8 cellular contexts compared by ENCODE assay signal in the genomic region with DNA sequence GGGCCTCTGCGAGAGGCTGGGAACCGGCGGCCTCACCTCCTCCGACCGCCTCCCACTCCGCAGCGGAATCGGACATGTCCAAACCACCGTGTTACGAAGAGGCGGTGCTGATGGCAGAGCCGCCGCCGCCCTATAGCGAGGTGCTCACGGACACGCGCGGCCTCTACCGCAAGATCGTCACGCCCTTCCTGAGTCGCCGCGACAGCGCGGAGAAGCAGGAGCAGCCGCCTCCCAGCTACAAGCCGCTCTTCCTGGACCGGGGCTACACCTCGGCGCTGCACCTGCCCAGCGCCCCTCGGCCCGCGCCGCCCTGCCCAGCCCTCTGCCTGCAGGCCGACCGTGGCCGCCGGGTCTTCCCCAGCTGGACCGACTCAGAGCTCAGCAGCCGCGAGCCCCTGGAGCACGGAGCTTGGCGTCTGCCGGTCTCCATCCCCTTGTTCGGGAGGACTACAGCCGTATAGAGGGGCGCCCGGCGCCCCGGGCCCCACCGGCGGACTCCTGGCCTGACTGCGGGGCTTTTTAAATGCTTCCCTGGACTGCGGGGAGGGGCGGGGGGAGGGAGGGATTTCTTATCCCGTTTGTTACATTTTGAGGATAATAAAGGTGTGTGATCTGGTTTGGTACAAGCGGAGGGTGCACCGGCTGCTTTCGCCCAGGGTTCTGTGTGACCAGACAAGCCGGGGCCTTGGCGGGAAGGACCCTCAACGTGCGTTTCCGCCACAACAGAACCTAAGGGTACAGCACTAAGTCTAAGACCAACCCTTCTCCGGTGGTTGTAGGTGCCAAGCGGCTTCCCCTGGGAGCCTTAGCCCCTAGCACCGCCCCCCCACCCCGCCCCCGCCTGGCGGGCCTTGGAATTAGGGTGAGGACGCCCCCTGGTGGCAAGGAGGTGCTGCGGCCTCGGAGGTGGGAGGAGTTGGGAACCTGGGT. TPM values are rescaled to one million over a fixed set of nuclear protein-coding genes. Genes with fewer than 3 reads are reported as not detected.
DNase-seq lines count a peak whose midpoint lies in the region; ATAC-seq and TF ChIP-seq lines count a peak whose summit lies in the region.

No MANE protein-coding gene starts in this region.

- POLR2A ChIA-PET in activated CD4-positive, alpha-beta T cell treated with anti-CD3 and anti-CD28 coated beads for 36 hours (lab: Charles Lee), result interaction anchor here (0.6 to 2.6 kb wide), 9 partner anchors 24 to 146 kb away, joined by 3 to 25 read pairs (median 6); partner anchors contain the start of genes GRK6 and LMAN2

- DNase-seq in AG08395 (ENCODE audit: low spot score) (peak; percentile 94), NCI-H460 (ENCODE audit: extremely low read depth, low read depth) (peak; percentile 90), choroid plexus epithelial cell (ENCODE audit: low read depth) (peak; percentile 93), left kidney (ENCODE audit: low read depth, low spot score) (peak; percentile 97)
- DNase-seq in activated CD4-positive, alpha-beta T cell treated with anti-CD3 and anti-CD28 coated beads for 36 hours, result peak; percentile 99
- DNase-seq in stimulated activated CD4-positive, alpha-beta T cell treated with anti-CD3 and anti-CD28 coated beads, Interleukin-2, amount 100 ng/mL, for 24 hours, result peak; percentile 98 to 99

- CTCF ChIA-PET in activated CD4-positive, alpha-beta T cell treated with anti-CD3 and anti-CD28 coated beads for 36 hours (lab: Charles Lee), result interaction anchor here (0.5 to 8.0 kb wide), 29 partner anchors 9 to 450 kb away, joined by 3 to 188 read pairs (median 6); partner anchors contain the start of genes F12, GRK6, LMAN2 and PDLIM7

- peak overlapping the region; percentile 54 for H3K4me3 ChIP-seq in choroid plexus epithelial cell (ENCODE audit: low read depth, low read length)

- H3K36me3 Mint-ChIP-seq in activated CD4-positive, alpha-beta T cell treated with anti-CD3 and anti-CD28 coated beads for 36 hours (ENCODE audit: low read depth), result peaks cover 5% of the 10 kb centered on the region

- H3K27ac Mint-ChIP-seq in activated CD4-positive, alpha-beta T cell treated with anti-CD3 and anti-CD28 coated beads for 36 hours, result peak overlapping the region; percentile 83

- TF ChIP-seq CTCF in choroid plexus epithelial cell (conservative IDR thresholded peaks at IDR 0.05; ENCODE audit: low read depth, low read length), result peak; percentile 90

- intact Hi-C loops in activated CD4-positive, alpha-beta T cell treated with anti-CD3 and anti-CD28 coated beads for 36 hours (cut with DNase I, micrococcal nuclease), result loop anchor here (1.0 to 2.0 kb wide), 13 partner anchors 16 to 342 kb away; partner anchors contain the start of genes PDLIM7 (in 2 of the 2), DDX41 (in 1 of the 2), GRK6 (in 1 of the 2) and NSD1 (in 1 of the 2)

- no peaks in the 10 kb centered on the region for H3K9me3 Mint-ChIP-seq in activated CD4-positive, alpha-beta T cell treated with anti-CD3 and anti-CD28 coated beads for 36 hours (ENCODE audit: low read depth)

- ATAC-seq in GM18873 (IDR thresholded peaks at IDR 0.05; ENCODE audit: low FRiP score, unreplicated experiment) (peak; percentile 18), HG03196 (IDR thresholded peaks at IDR 0.05; ENCODE audit: unreplicated experiment) (peak; percentile 26)
- ATAC-seq in activated CD4-positive, alpha-beta T cell treated with anti-CD3 and anti-CD28 coated beads for 36 hours, result peak; percentile 30

- H3K4me1 Mint-ChIP-seq in activated CD4-positive, alpha-beta T cell treated with anti-CD3 and anti-CD28 coated beads for 36 hours, result peaks cover 27% of the 10 kb centered on the region

- no peaks in the 10 kb centered on the region for H3K27me3 Mint-ChIP-seq in activated CD4-positive, alpha-beta T cell treated with anti-CD3 and anti-CD28 coated beads for 36 hours

- peak overlapping the region; percentile 80 for H3K4me3 Mint-ChIP-seq in activated CD4-positive, alpha-beta T cell treated with anti-CD3 and anti-CD28 coated beads for 36 hours

RNA-seq across cellular contexts. Expression of gene PRR7, which starts 9.3 kb away (rescaled TPM):
- 29.8 and 34.5 TPM in 2 replicates for total RNA-seq in NCI-H460 (2014; rRNA removed; shearing (Covaris generic))
- polyA plus RNA-seq in NCI-H460 (2014; cell fraction: nucleus; rRNA removed), result 124 and 127 TPM in 2 replicates
- 10 to 100 TPM; 12.3 to 13.0 TPM for total RNA-seq in activated CD4-positive, alpha-beta T cell treated with anti-CD3 and anti-CD28 coated beads for 36 hours

RNA-seq across cellular contexts. Expression of gene DBN1, which starts 17.5 kb away (rescaled TPM):
- 53.1 and 59.3 TPM in 2 replicates for total RNA-seq in NCI-H460 (2014; rRNA removed; shearing (Covaris generic))
- 204 and 209 TPM in 2 replicates for polyA plus RNA-seq in NCI-H460 (2014; cell fraction: nucleus; rRNA removed)
- total RNA-seq in activated CD4-positive, alpha-beta T cell treated with anti-CD3 and anti-CD28 coated beads for 36 hours, result 10 to 100 TPM; 29.5 to 41.2 TPM

RNA-seq across cellular contexts. Expression of gene GRK6, which starts 29.4 kb away (rescaled TPM):
- total RNA-seq in NCI-H460 (2014; rRNA removed; shearing (Covaris generic)), result 37.8 and 38.3 TPM in 2 replicates
- polyA plus RNA-seq in NCI-H460 (2014; cell fraction: nucleus; rRNA removed), result 45.1 and 50.9 TPM in 2 replicates
- 100 to 1,000 TPM; 110 to 141 TPM for total RNA-seq in activated CD4-positive, alpha-beta T cell treated with anti-CD3 and anti-CD28 coated beads for 36 hours

RNA-seq across cellular contexts. Expression of gene PDLIM7, which starts 41.5 kb away (rescaled TPM):
- 24.3 and 25.0 TPM in 2 replicates for total RNA-seq in NCI-H460 (2014; rRNA removed; shearing (Covaris generic))
- 74.8 and 78.5 TPM in 2 replicates for polyA plus RNA-seq in NCI-H460 (2014; cell fraction: nucleus; rRNA removed)
- total RNA-seq in activated CD4-positive, alpha-beta T cell treated with anti-CD3 and anti-CD28 coated beads for 36 hours, result 10 to 100 TPM; 41.9 to 50.2 TPM

RNA-seq across cellular contexts. Expression of gene F12, which starts 46.6 kb away (rescaled TPM):
- 10.9 and 12.8 TPM in 2 replicates for total RNA-seq in NCI-H460 (2014; rRNA removed; shearing (Covaris generic))
- 21.8 and 35.3 TPM in 2 replicates for polyA plus RNA-seq in NCI-H460 (2014; cell fraction: nucleus; rRNA removed)
- total RNA-seq in activated CD4-positive, alpha-beta T cell treated with anti-CD3 and anti-CD28 coated beads for 36 hours, result 1 to 10 TPM; 3.4 to 4.9 TPM

Comparison
In these comparisons a context has a peak if more than half of its experiments do, and no peak if none do; other contexts are left out.
1. Peak in every context shown above with its lines: DNase-seq, ATAC-seq and H3K4me3 ChIP-seq.